29 cellular contexts compared by ENCODE assay signal in genomic region chr3:178072931-178073330, GRCh38.
DNase-seq lines count a peak whose midpoint lies in the region; ATAC-seq and TF ChIP-seq lines count a peak whose summit lies in the region.
"Had no signal": no experiment of that assay in that cellular context is flagged by ENCODE, and none has a peak within 500 bp of the region (broad histone marks: within the 10 kb centered on the region; RNA-seq: fewer than 3 reads in every experiment).

No MANE protein-coding gene starts in this region.

- WGBS in thyroid gland, 2 donors, result 32 to 34% methylated on average over 4 of the region's 4 CpGs

- no peaks in the 10 kb centered on the region for H3K9me3 Mint-ChIP-seq in activated T-helper 17 cell treated with anti-CD3 and anti-CD28 coated beads, Interleukin-2, amount 50 U/mL, for 72 hours
- peaks cover 8 to 15% of the 10 kb centered on the region in 2 donors for H3K9me3 Mint-ChIP-seq in stimulated activated naive CD8-positive, alpha-beta T cell treated with anti-CD3 and anti-CD28 coated beads, Interleukin-15, amount 100 ng/mL, for 72 hours
- H3K9me3 Mint-ChIP-seq: CD4-positive, alpha-beta memory T cell had no signal

- no peak for TF ChIP-seq CTCF in choroid plexus epithelial cell (conservative IDR thresholded peaks at IDR 0.05; ENCODE audit: low read depth, low read length)
- TF ChIP-seq CTCF in thyroid gland (IDR thresholded peaks at IDR 0.05), result no peak

- no peak overlapping the region for H3K27ac Mint-ChIP-seq in activated T-helper 17 cell treated with anti-CD3 and anti-CD28 coated beads, Interleukin-2, amount 50 U/mL, for 72 hours
- H3K27ac Mint-ChIP-seq in stimulated activated naive CD8-positive, alpha-beta T cell treated with anti-CD3 and anti-CD28 coated beads, Interleukin-15, amount 100 ng/mL, for 72 hours, result no peak overlapping the region
- H3K27ac Mint-ChIP-seq: CD4-positive, alpha-beta memory T cell; naive thymus-derived CD4-positive, alpha-beta T cell; T-helper 17 cell had no signal

- no peak overlapping the region for H3K4me3 Mint-ChIP-seq in activated T-helper 17 cell treated with anti-CD3 and anti-CD28 coated beads, Interleukin-2, amount 50 U/mL, for 72 hours
- no peak overlapping the region for H3K4me3 Mint-ChIP-seq in stimulated activated naive CD8-positive, alpha-beta T cell treated with anti-CD3 and anti-CD28 coated beads, Interleukin-15, amount 100 ng/mL, for 72 hours
- H3K4me3 Mint-ChIP-seq: CD4-positive, alpha-beta memory T cell; naive thymus-derived CD4-positive, alpha-beta T cell; T-helper 17 cell had no signal

- no peaks in the 10 kb centered on the region for H3K4me1 ChIP-seq in thyroid gland
- H3K4me1 ChIP-seq: body of pancreas, pancreas had no signal

- intact Hi-C loops in thyroid gland (cut with DNase I), result no loop called here

- peak overlapping the region in 2 of 3 donors; percentile 4 for H3K27ac ChIP-seq in thyroid gland
- H3K27ac ChIP-seq: 22Rv1, body of pancreas, coronary artery, GM23248, pancreas, right atrium auricular region had no signal

- no peaks in the 10 kb centered on the region for H3K9me3 ChIP-seq in thyroid gland
- H3K9me3 ChIP-seq: body of pancreas, heart left ventricle, pancreas, right atrium auricular region had no signal

- no peaks in the 10 kb centered on the region for H3K27me3 Mint-ChIP-seq in activated T-helper 17 cell treated with anti-CD3 and anti-CD28 coated beads, Interleukin-2, amount 50 U/mL, for 72 hours
- H3K27me3 Mint-ChIP-seq in stimulated activated naive CD8-positive, alpha-beta T cell treated with anti-CD3 and anti-CD28 coated beads, Interleukin-15, amount 100 ng/mL, for 72 hours, result no peaks in the 10 kb centered on the region

- no peak for TF ChIP-seq POLR2A in thyroid gland (IDR thresholded peaks at IDR 0.05)

- H3K36me3 ChIP-seq in thyroid gland, result no peaks in the 10 kb centered on the region
- H3K36me3 ChIP-seq: heart left ventricle, pancreas, right atrium auricular region had no signal

- no peak for ATAC-seq in activated T-helper 17 cell treated with anti-CD3 and anti-CD28 coated beads, Interleukin-2, amount 50 U/mL, for 72 hours (replicated peaks)
- no peak for ATAC-seq in stimulated activated naive CD8-positive, alpha-beta T cell treated with anti-CD3 and anti-CD28 coated beads, Interleukin-15, amount 100 ng/mL, for 72 hours
- ATAC-seq: body of pancreas; heart left ventricle; left colon; naive thymus-derived CD4-positive, alpha-beta T cell; T-helper 17 cell had no signal

- H3K4me1 Mint-ChIP-seq in activated T-helper 17 cell treated with anti-CD3 and anti-CD28 coated beads, Interleukin-2, amount 50 U/mL, for 72 hours, result no peaks in the 10 kb centered on the region
- peaks cover 12% of the 10 kb centered on the region for H3K4me1 Mint-ChIP-seq in stimulated activated naive CD8-positive, alpha-beta T cell treated with anti-CD3 and anti-CD28 coated beads, Interleukin-15, amount 100 ng/mL, for 72 hours

- DNase-seq in DMS 273 (lab: John Stamatoyannopoulos, UW; ENCODE audit: unreplicated experiment) (peak; percentile 23), DMS 273 treated with DMSO at 0.1 percent for 48 hours (lab: John Stamatoyannopoulos, UW) (no peak), choroid plexus epithelial cell (ENCODE audit: low read depth) (peak; percentile 69), left kidney (ENCODE audit: low read depth, low spot score) (peak; percentile 82), thyroid gland (peak in 1 of 2 donors; percentile 21), ACHN (no peak)
- DNase-seq in stimulated activated naive CD8-positive, alpha-beta T cell treated with anti-CD3 and anti-CD28 coated beads, Interleukin-15, amount 100 ng/mL, for 72 hours, result no peak
- DNase-seq: activated CD4-positive, alpha-beta T cell treated with anti-CD3 and anti-CD28 coated beads for 4 hours; activated CD8-positive, alpha-beta memory T cell treated with anti-CD3 and anti-CD28 coated beads for 24 hours; activated gamma-delta T cell treated with Interleukin-2 at 50 U/mL for 16 hours; activated T-cell treated with anti-CD3 and anti-CD28 coated beads, Interleukin-2, amount 50 U/mL, for 1 hour; AML-193; body of pancreas; CD4-positive, alpha-beta memory T cell; DMS153; GM23248; heart left ventricle; left colon; naive thymus-derived CD4-positive, alpha-beta T cell; NCI-H2107; NCI-H526 treated with DMSO at 0.1 percent for 48 hours; pancreas; stimulated activated CD4-positive, alpha-beta T cell treated with anti-CD3 and anti-CD28 coated beads, Interleukin-4, amount 100 ng/mL, for 24 hours; stimulated activated naive CD4-positive, alpha-beta T cell treated with Interleukin-2 at 50 U/mL for 16 hours; T-helper 17 cell had no signal

- H3K27me3 ChIP-seq in thyroid gland, result no peaks in the 10 kb centered on the region
- H3K27me3 ChIP-seq: body of pancreas, heart left ventricle, pancreas, right atrium auricular region had no signal

- H3K4me3 ChIP-seq in choroid plexus epithelial cell (ENCODE audit: low read depth, low read length), result no peak overlapping the region
- H3K4me3 ChIP-seq in thyroid gland (replicated peaks in 1 of 3), result no peak overlapping the region
- H3K4me3 ChIP-seq: body of pancreas, coronary artery, GM23248, heart left ventricle, pancreas, right atrium auricular region had no signal

- in situ Hi-C loops in ACHN (cut with HindIII; ENCODE audit: low pct_ligation_motif_present, low pct_unique_long_range_greater_than_20kb, low sequenced_read_pairs), result no loop called here

- no peaks in the 10 kb centered on the region for H3K36me3 Mint-ChIP-seq in activated T-helper 17 cell treated with anti-CD3 and anti-CD28 coated beads, Interleukin-2, amount 50 U/mL, for 72 hours (ENCODE audit: low read depth)
- H3K36me3 Mint-ChIP-seq: CD4-positive, alpha-beta memory T cell had no signal

Comparison
In these comparisons a context has a peak if more than half of its experiments do, and no peak if none do; other contexts are left out.
1. DNase-seq: peak in DMS 273 (single experiment), choroid plexus epithelial cell (single experiment) and left kidney (single experiment); none in DMS 273 treated with DMSO at 0.1 percent for 48 hours (single experiment), ACHN (single experiment) and stimulated activated naive CD8-positive, alpha-beta T cell treated with anti-CD3 and anti-CD28 coated beads, Interleukin-15, amount 100 ng/mL, for 72 hours (0 of 2).